In genomic region chr16:81668243-81669097, GRCh38 we compare ENCODE assay signal across 13 cellular contexts.
DNase-seq lines count a peak whose midpoint lies in the region; ATAC-seq and TF ChIP-seq lines count a peak whose summit lies in the region.
"Had no signal": no experiment of that assay in that cellular context is flagged by ENCODE, and none has a peak within 500 bp of the region (broad histone marks: within the 10 kb centered on the region; RNA-seq: fewer than 3 reads in every experiment).

No MANE protein-coding gene starts in this region.

- H3K4me1 ChIP-seq in PC-3 (ENCODE audit: insufficient read depth, low read length) (no peaks in the 10 kb centered on the region), hepatocyte (ENCODE audit: insufficient read depth) (peaks cover 10% of the 10 kb centered on the region), stomach (peaks cover 0 to 26% (median 6%) of the 10 kb centered on the region in 4 donors)

- H3K9me3 ChIP-seq in PC-3 (ENCODE audit: low read length) (no peaks in the 10 kb centered on the region), hepatocyte (ENCODE audit: low read depth) (no peaks in the 10 kb centered on the region), stomach (no peaks in the 10 kb centered on the region)

- no peaks in the 10 kb centered on the region for H3K27me3 Mint-ChIP-seq in T-helper 1 cell treated with Interleukin-12 subunit alpha and Interleukin-12 subunit beta and Interleukin-4 antibody, amounts not matched to agents 30 μg/mL and 1 μg/mL, for 36 hours (ENCODE audit: low read depth)
- H3K27me3 Mint-ChIP-seq: naive thymus-derived CD4-positive, alpha-beta T cell had no signal

- TF ChIP-seq POLR2A in stomach (IDR thresholded peaks at IDR 0.05): no peak

- H3K9me2 ChIP-seq in PC-3 (replicated peaks; ENCODE audit: low read length) (no peaks in the 10 kb centered on the region), hepatocyte (replicated peaks; ENCODE audit: insufficient read depth) (no peaks in the 10 kb centered on the region)

- DNase-seq in T-helper 1 cell (no peak), PC-3 (no peak), hepatocyte (ENCODE audit: low spot score) (no peak), stomach (no peak), NCI-H2029 (lab: John Stamatoyannopoulos, UW) (no peak), AG20443 (ENCODE audit: low spot score) (no peak)
- DNase-seq: activated CD4-positive, CD25-positive, alpha-beta regulatory T cell; activated T-cell treated with anti-CD3 and anti-CD28 coated beads, Interleukin-2, amount 50 U/mL, for 48 hours; naive thymus-derived CD4-positive, alpha-beta T cell; NCI-H526 treated with DMSO at 0.1 percent for 48 hours; SHP77 treated with DMSO at 0.1 percent for 48 hours had no signal

- CTCF ChIA-PET in PC-3 (lab: Charles Lee): no interaction called here

- H3K36me3 ChIP-seq in PC-3 (ENCODE audit: low read depth, low read length): peaks cover 22% of the 10 kb centered on the region
- H3K36me3 ChIP-seq in hepatocyte (replicated peaks; ENCODE audit: insufficient read depth, low read depth): no peaks in the 10 kb centered on the region
- H3K36me3 ChIP-seq in stomach: peaks cover 52 to 91% (median 88%) of the 10 kb centered on the region in 4 donors

- H3K4me3 Mint-ChIP-seq in T-helper 1 cell treated with Interleukin-12 subunit alpha and Interleukin-12 subunit beta and Interleukin-4 antibody, amounts not matched to agents 30 μg/mL and 1 μg/mL, for 36 hours: no peak overlapping the region
- H3K4me3 Mint-ChIP-seq: naive thymus-derived CD4-positive, alpha-beta T cell had no signal

- 85% methylated on average over 21 of the region's 23 CpGs for WGBS in hepatocyte (ENCODE audit: low lambda C conversion rate, missing lambda C conversion rate)
- WGBS in stomach, 5 donors: 81 to 84% (median 83%) methylated on average over 5 to 23 of the region's 23 CpGs

- no peak overlapping the region for H3K9ac ChIP-seq in PC-3 (ENCODE audit: low read length)

- H3F3A ChIP-seq in PC-3 (ENCODE audit: low read length, unreplicated experiment): no peaks in the 10 kb centered on the region

- POLR2A ChIA-PET in PC-3 (lab: Charles Lee; ENCODE audit: unreplicated experiment): no interaction called here

- H3K27me3 ChIP-seq in PC-3 (ENCODE audit: low read length) (no peaks in the 10 kb centered on the region), hepatocyte (no peaks in the 10 kb centered on the region), stomach (no peaks in the 10 kb centered on the region)

- no TSS peak for BruUV-seq in PC-3 (replicated peaks; lab: Mats Ljungman, UMichigan)

- H4K20me1 ChIP-seq in PC-3 (ENCODE audit: low read length) (no peaks in the 10 kb centered on the region), hepatocyte (ENCODE audit: insufficient read depth, poor library complexity, severe bottlenecking) (no peaks in the 10 kb centered on the region)

- H3K4me1 Mint-ChIP-seq in T-helper 1 cell treated with Interleukin-12 subunit alpha and Interleukin-12 subunit beta and Interleukin-4 antibody, amounts not matched to agents 30 μg/mL and 1 μg/mL, for 36 hours (ENCODE audit: low read depth): peaks cover 7% of the 10 kb centered on the region

- intact Hi-C loops in PC-3 (cut with micrococcal nuclease) (no loop called here), stomach (cut with DNase I; ENCODE audit: low total_unique reads) (no loop called here)

- H3K9me3 Mint-ChIP-seq in T-helper 1 cell treated with Interleukin-12 subunit alpha and Interleukin-12 subunit beta and Interleukin-4 antibody, amounts not matched to agents 30 μg/mL and 1 μg/mL, for 36 hours: no peaks in the 10 kb centered on the region

- H3K4me3 ChIP-seq in PC-3 (ENCODE audit: low read length) (no peak overlapping the region), hepatocyte (no peak overlapping the region), stomach (no peak overlapping the region)

- no peak for TF ChIP-seq CTCF in PC-3 (conservative IDR thresholded peaks at IDR 0.05; ENCODE audit: low read depth, low read length)
- no peak for TF ChIP-seq CTCF in hepatocyte (IDR thresholded peaks at IDR 0.05; ENCODE audit: poor library complexity)
- TF ChIP-seq CTCF in stomach (IDR thresholded peaks at IDR 0.05): no peak

- no peaks in the 10 kb centered on the region for H3K79me2 ChIP-seq in PC-3 (ENCODE audit: low read length)
- H3K79me2 ChIP-seq in hepatocyte: no peaks in the 10 kb centered on the region

- ATAC-seq in PC-3 (peak; percentile 13; the same call in 1 of the 2 replicates), HG02588 (IDR thresholded peaks at IDR 0.05; ENCODE audit: unreplicated experiment) (no peak)
- ATAC-seq: naive thymus-derived CD4-positive, alpha-beta T cell had no signal

- H3K27ac Mint-ChIP-seq in T-helper 1 cell treated with Interleukin-12 subunit alpha and Interleukin-12 subunit beta and Interleukin-4 antibody, amounts not matched to agents 30 μg/mL and 1 μg/mL, for 36 hours: peak overlapping the region; percentile 15

- H3K27ac ChIP-seq in PC-3 (ENCODE audit: low read length): no peak overlapping the region
- peak overlapping the region; percentile 56 for H3K27ac ChIP-seq in hepatocyte
- H3K27ac ChIP-seq in stomach: peak overlapping the region in 3 of 5 donors; percentile 38 to 66 (median 59)

- peaks cover 39% of the 10 kb centered on the region for H3K36me3 Mint-ChIP-seq in T-helper 1 cell treated with Interleukin-12 subunit alpha and Interleukin-12 subunit beta and Interleukin-4 antibody, amounts not matched to agents 30 μg/mL and 1 μg/mL, for 36 hours (ENCODE audit: low read depth)

- no peak overlapping the region for H3K4me2 ChIP-seq in PC-3 (ENCODE audit: low read length)
- no peak overlapping the region for H3K4me2 ChIP-seq in hepatocyte

- no peak overlapping the region for H2AFZ ChIP-seq in PC-3 (ENCODE audit: low read length)
- no peak overlapping the region for H2AFZ ChIP-seq in hepatocyte

- no peak for TF ChIP-seq EP300 in stomach (IDR thresholded peaks at IDR 0.05)
